ENCODE assay signal across 8 cellular contexts in genomic region chr11:62705880-62706831, GRCh38. TPM values are rescaled to one million over a fixed set of nuclear protein-coding genes. Genes with fewer than 3 reads are reported as not detected.
DNase-seq lines count a peak whose midpoint lies in the region; ATAC-seq and TF ChIP-seq lines count a peak whose summit lies in the region.

No MANE protein-coding gene starts in this region.

- H3K36me3 ChIP-seq in kidney epithelial cell (ENCODE audit: control insufficient read depth, insufficient read depth, low read length), result peaks cover 2% of the 10 kb centered on the region

- peak; percentile 74 for TF ChIP-seq POLR2A in GM18951 (IDR thresholded peaks at IDR 0.05; ENCODE audit: extremely low read depth, insufficient read depth, insufficient read length)

- H3K4me3 ChIP-seq in AG04449 (ENCODE audit: low read depth, low read length), result peak overlapping the region; percentile 77
- peak overlapping the region; percentile 59 for H3K4me3 ChIP-seq in kidney epithelial cell (ENCODE audit: low read depth, low read length)

- in situ Hi-C loops in GM18951 (cut with MboI; ENCODE audit: low sequenced_read_pairs, unreplicated experiment), result no loop called here

- H3K27me3 ChIP-seq in kidney epithelial cell (ENCODE audit: control insufficient read depth, insufficient read depth, low read length), result no peaks in the 10 kb centered on the region

- ATAC-seq in HG03432 (IDR thresholded peaks at IDR 0.05; ENCODE audit: unreplicated experiment), result peak; percentile 73

- no peak for DNase-seq in AG04449 (ENCODE audit: low read depth, low spot score)
- DNase-seq in NCI-H460 (ENCODE audit: extremely low read depth, low read depth), result peak; percentile 82
- peak; percentile 93 for DNase-seq in activated CD4-positive, alpha-beta T cell treated with anti-CD3 and anti-CD28 coated beads for 1 hour
- DNase-seq in cerebellar nuclear complex (lab: John Stamatoyannopoulos, UW), result peak; percentile 40 to 70
- DNase-seq in kidney epithelial cell (ENCODE audit: low read depth), result peak; percentile 72
- DNase-seq in stimulated activated CD4-positive, alpha-beta T cell treated with anti-CD3 and anti-CD28 coated beads, Interleukin-12 subunit alpha, Interleukin-12 subunit beta, amount 100 ng/mL, for 48 hours (ENCODE audit: low read depth in 2 of 3, low spot score in 1 of 3), result peak; percentile 86 to 93 (median 92)

- no peak for TF ChIP-seq CTCF in AG04449 (IDR thresholded peaks at IDR 0.05; ENCODE audit: insufficient read depth, low read length, missing control alignments)
- no peak for TF ChIP-seq CTCF in kidney epithelial cell (IDR thresholded peaks at IDR 0.05; ENCODE audit: insufficient read depth, low read length, poor library complexity, severe bottlenecking)

- POLR2A ChIA-PET in AG04449 (lab: Yijun Ruan, JAX), result interaction anchor here (0.7 to 2.4 kb wide), 12 partner anchors 12 to 135 kb away, joined by 3 to 18 read pairs (median 5); partner anchors contain the start of genes C11orf98, CSKMT, HNRNPUL2 and INTS5

- CTCF ChIA-PET in AG04449 (lab: Yijun Ruan, JAX), result interaction anchor here (0.9 to 11.2 kb wide), 5 partner anchors 10 to 313 kb away, joined by 3 to 152 read pairs (median 4); partner anchors contain the start of gene LRRN4CL

RNA-seq across cellular contexts. Expression of gene BSCL2, which starts 1.1 kb away (rescaled TPM):
- total RNA-seq in NCI-H460 (2014; rRNA removed; shearing (Covaris generic)), result 57.4 and 59.2 TPM in 2 replicates
- polyA plus RNA-seq in NCI-H460 (2014; cell fraction: nucleus; rRNA removed), result 52.8 and 75.3 TPM in 2 replicates
- 45.2 and 56.1 TPM in 2 replicates for total RNA-seq in kidney epithelial cell

RNA-seq across cellular contexts. Expression of gene GNG3, which starts 1.3 kb away (rescaled TPM):
- 0.17 TPM in 1 of 2 replicates, not detected in the other for total RNA-seq in NCI-H460 (2014; rRNA removed; shearing (Covaris generic))
- polyA plus RNA-seq in NCI-H460 (2014; cell fraction: nucleus; rRNA removed), result not detected in 2 replicates
- not detected in 2 replicates for total RNA-seq in kidney epithelial cell

RNA-seq across cellular contexts. Expression of gene LRRN4CL, which starts 16.8 kb away (rescaled TPM):
- total RNA-seq in NCI-H460 (2014; rRNA removed; shearing (Covaris generic)), result 0.02 TPM in 1 of 2 replicates, not detected in the other
- polyA plus RNA-seq in NCI-H460 (2014; cell fraction: nucleus; rRNA removed), result 0.07 TPM in 1 of 2 replicates, not detected in the other
- 0.25 TPM in 1 of 2 replicates, not detected in the other for total RNA-seq in kidney epithelial cell

RNA-seq across cellular contexts. Expression of gene HNRNPUL2, which starts 21.1 kb away (rescaled TPM):
- 4.4 and 7.5 TPM in 2 replicates for total RNA-seq in NCI-H460 (2014; rRNA removed; shearing (Covaris generic))
- 3.2 and 6.9 TPM in 2 replicates for polyA plus RNA-seq in NCI-H460 (2014; cell fraction: nucleus; rRNA removed)
- total RNA-seq in kidney epithelial cell, result 12.8 and 14.3 TPM in 2 replicates

RNA-seq across cellular contexts. Expression of gene TTC9C, which starts 22.1 kb away (rescaled TPM):
- 25.8 and 28.8 TPM in 2 replicates for total RNA-seq in NCI-H460 (2014; rRNA removed; shearing (Covaris generic))
- 17.5 and 29.8 TPM in 2 replicates for polyA plus RNA-seq in NCI-H460 (2014; cell fraction: nucleus; rRNA removed)
- total RNA-seq in kidney epithelial cell, result 37.5 and 38.6 TPM in 2 replicates
